Comparison of ENCODE assay signal across 9 cellular contexts in genomic region chr16:30335598-30336474, GRCh38. TPM values are rescaled to one million over a fixed set of nuclear protein-coding genes. Genes with fewer than 3 reads are reported as not detected.
DNase-seq lines count a peak whose midpoint lies in the region; ATAC-seq and TF ChIP-seq lines count a peak whose summit lies in the region.
"Had no signal": no experiment of that assay in that cellular context is flagged by ENCODE, and none has a peak within 500 bp of the region (broad histone marks: within the 10 kb centered on the region; RNA-seq: fewer than 3 reads in every experiment).

No MANE protein-coding gene starts in this region.

- H3K27me3 ChIP-seq in BLaER1 treated with 17β-estradiol and CSF1 and Interleukin-3, amounts not matched to agents 10 nM and 100 nM = no peaks in the 10 kb centered on the region
- H3K27me3 ChIP-seq in kidney epithelial cell (ENCODE audit: control insufficient read depth, insufficient read depth, low read length) = no peaks in the 10 kb centered on the region
- no peaks in the 10 kb centered on the region for H3K27me3 ChIP-seq in subcutaneous abdominal adipose tissue (ENCODE audit: control insufficient read depth in 5 of 5, insufficient read depth in 4 of 5, low read length in 5 of 5)

- peak overlapping the region; percentile 78 to 97 (median 93) for H3K4me2 ChIP-seq in BLaER1 treated with 17β-estradiol and CSF1 and Interleukin-3, amounts not matched to agents 10 nM and 100 nM

- ATAC-seq in GM19467 (IDR thresholded peaks at IDR 0.05; ENCODE audit: unreplicated experiment) = peak; percentile 11

- H3K27ac ChIP-seq in BLaER1 treated with 17β-estradiol and CSF1 and Interleukin-3, amounts not matched to agents 10 nM and 100 nM = peak overlapping the region; percentile 42 to 94 (median 91); a peak in 21 of 22 replicates
- peak overlapping the region; percentile 73 for H3K27ac ChIP-seq in KOPT-K1 (ENCODE audit: low read depth, low read length, poor library complexity, severe bottlenecking)
- H3K27ac ChIP-seq in angular gyrus (ENCODE audit: low read depth, low read length) = peak overlapping the region; percentile 48
- peak overlapping the region; percentile 60 for H3K27ac ChIP-seq in subcutaneous abdominal adipose tissue (ENCODE audit: low read depth, low read length)

- H3K4me1 ChIP-seq in BLaER1 treated with 17β-estradiol and CSF1 and Interleukin-3, amounts not matched to agents 10 nM and 100 nM = peaks cover 26 to 45% (median 37%) of the 10 kb centered on the region in 10 experiments
- peaks cover 0 to 14% (median 8%) of the 10 kb centered on the region in 5 donors for H3K4me1 ChIP-seq in subcutaneous abdominal adipose tissue (ENCODE audit: control insufficient read depth in 5 of 5, insufficient read depth in 5 of 5, low read length in 5 of 5)

- no peaks in the 10 kb centered on the region for H3K36me3 ChIP-seq in BLaER1 treated with 17β-estradiol and CSF1 and Interleukin-3, amounts not matched to agents 10 nM and 100 nM
- H3K36me3 ChIP-seq in KOPT-K1 (ENCODE audit: insufficient read depth, low read length) = no peaks in the 10 kb centered on the region
- H3K36me3 ChIP-seq in kidney epithelial cell (ENCODE audit: control insufficient read depth, insufficient read depth, low read length) = no peaks in the 10 kb centered on the region
- H3K36me3 ChIP-seq in subcutaneous abdominal adipose tissue (ENCODE audit: control insufficient read depth in 5 of 5, insufficient read depth in 5 of 5, low read length in 5 of 5) = no peaks in the 10 kb centered on the region

- peaks cover 0 to 17% (median 10%) of the 10 kb centered on the region in 11 experiments; a peak in 12 of 22 replicates for H4K20me1 ChIP-seq in BLaER1 treated with 17β-estradiol and CSF1 and Interleukin-3, amounts not matched to agents 10 nM and 100 nM

- peak; percentile 14 for DNase-seq in kidney epithelial cell (ENCODE audit: low read depth)
- no peak for DNase-seq in NCI-H1436 (lab: John Stamatoyannopoulos, UW)
- DNase-seq in inferior parietal cortex (ENCODE audit: extremely low spot score) = no peak

- H3K4me3 ChIP-seq in BLaER1 treated with 17β-estradiol and CSF1 and Interleukin-3, amounts not matched to agents 10 nM and 100 nM = peak overlapping the region; percentile 68 to 79 (median 74)
- H3K4me3 ChIP-seq in kidney epithelial cell (ENCODE audit: low read depth, low read length) (peak overlapping the region; percentile 34), subcutaneous abdominal adipose tissue (ENCODE audit: low read depth in 1 of 5, low read length in 5 of 5) (peak overlapping the region; percentile 64 to 77 (median 70))

- peak overlapping the region; percentile 90 to 94 (median 91) for H3K9ac ChIP-seq in BLaER1 treated with 17β-estradiol and CSF1 and Interleukin-3, amounts not matched to agents 10 nM and 100 nM
- peak overlapping the region in 3 of 5 donors; percentile 58 to 79 (median 64) for H3K9ac ChIP-seq in subcutaneous abdominal adipose tissue (ENCODE audit: low read length in 5 of 5)

- H3K9me3 ChIP-seq in BLaER1 treated with 17β-estradiol and CSF1 and Interleukin-3, amounts not matched to agents 10 nM and 100 nM (replicated peaks in 1 of 11) = no peaks in the 10 kb centered on the region
- H3K9me3 ChIP-seq in KOPT-K1 (ENCODE audit: insufficient read depth, low read length, poor library complexity, severe bottlenecking) = no peaks in the 10 kb centered on the region
- H3K9me3 ChIP-seq in subcutaneous abdominal adipose tissue (ENCODE audit: control insufficient read depth in 5 of 5, low read length in 5 of 5) = no peaks in the 10 kb centered on the region

- TF ChIP-seq CTCF in kidney epithelial cell (IDR thresholded peaks at IDR 0.05; ENCODE audit: insufficient read depth, low read length, poor library complexity, severe bottlenecking) = no peak

RNA-seq across cellular contexts. Expression of gene CD2BP2, which starts 19.3 kb away (rescaled TPM):
- total RNA-seq in kidney epithelial cell = 82.1 and 107 TPM in 2 replicates

RNA-seq across cellular contexts. Expression of gene TBC1D10B, which starts 34.5 kb away (rescaled TPM):
- 47.0 and 51.9 TPM in 2 replicates for total RNA-seq in kidney epithelial cell

RNA-seq across cellular contexts. Expression of gene MYL11, which starts 38.8 kb away (rescaled TPM):
- total RNA-seq in kidney epithelial cell = not detected in 2 replicates
- total RNA-seq: NCI-H460 had no signal

RNA-seq across cellular contexts. Expression of gene SEPTIN1, which starts 46.5 kb away (rescaled TPM):
- 0.38 and 0.62 TPM in 2 replicates for total RNA-seq in kidney epithelial cell
- total RNA-seq: NCI-H460 had no signal

RNA-seq across cellular contexts. Expression of gene ZNF48, which starts 59.4 kb away (rescaled TPM):
- 24.4 and 27.4 TPM in 2 replicates for total RNA-seq in kidney epithelial cell
